Comparison of ENCODE assay signal across 8 cellular contexts in the genomic region with DNA sequence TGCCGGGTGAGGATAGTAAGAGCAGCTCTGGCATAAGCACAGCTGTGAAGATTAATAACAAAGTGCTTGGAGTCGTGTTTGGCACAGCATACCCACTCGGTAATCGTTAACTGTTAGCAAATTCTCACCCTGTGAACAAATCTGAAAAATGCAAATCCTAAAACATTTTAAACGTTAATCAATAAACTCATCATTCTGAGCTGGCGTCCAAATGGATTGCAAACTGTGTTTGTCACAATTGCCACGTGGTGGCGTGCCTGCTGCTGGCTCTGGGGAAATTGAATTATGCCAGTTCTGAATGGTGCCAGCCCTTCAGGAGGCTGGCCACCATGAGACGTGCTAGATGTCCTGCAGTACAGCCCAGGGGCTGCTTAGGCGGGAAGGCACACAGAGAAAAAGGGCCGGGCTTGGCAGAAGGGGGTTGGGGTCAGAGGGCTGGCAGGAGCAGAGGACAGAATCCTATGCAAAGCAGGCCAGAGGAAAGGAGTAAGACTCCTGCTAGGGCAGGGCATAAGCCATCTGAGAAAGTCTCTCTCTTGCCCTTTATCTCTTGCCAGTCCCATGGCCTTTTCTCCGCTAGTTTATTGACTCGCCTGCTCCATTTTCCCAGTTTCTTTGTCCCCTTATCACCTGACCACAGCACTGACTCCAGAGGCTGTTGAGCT.
DNase-seq lines count a peak whose midpoint lies in the region; ATAC-seq and TF ChIP-seq lines count a peak whose summit lies in the region.

No MANE protein-coding gene starts in this region.

- H3K9ac ChIP-seq in OCI-LY3 (ENCODE audit: low read length): 0 out of 2 replicates have a peak overlapping the region, but pooled peaks have one; percentile 22

- peak overlapping the region; percentile 83 for H3K4me2 ChIP-seq in OCI-LY3 (ENCODE audit: low read length)

- no peaks in the 10 kb centered on the region for H3K36me3 ChIP-seq in OCI-LY3 (replicated peaks; ENCODE audit: low read depth, low read length)

- no peak for ATAC-seq in GM21529 (IDR thresholded peaks at IDR 0.05; ENCODE audit: unreplicated experiment)

- H3K27me3 ChIP-seq in OCI-LY3 (ENCODE audit: low read depth, low read length): peaks cover 32% of the 10 kb centered on the region

- DNase-seq in AG09309 (ENCODE audit: low read depth) (no peak), GM13977 (ENCODE audit: low spot score) (no peak), fibroblast of mammary gland (ENCODE audit: low read depth) (no peak), activated gamma-delta T cell treated with Interleukin-2 at 50 U/mL for 16 hours (no peak), iPS-NIHi11 (ENCODE audit: low spot score) (no peak)
- DNase-seq in effector CD8-positive, alpha-beta T cell (lab: John Stamatoyannopoulos, UW): no peak

- in situ Hi-C loops in GM13977 (cut with MboI; ENCODE audit: low pct_unique_long_range_greater_than_20kb, low sequenced_read_pairs, unreplicated experiment): no loop called here

- H3K79me2 ChIP-seq in OCI-LY3 (ENCODE audit: low read length): no peaks in the 10 kb centered on the region

- H4K20me1 ChIP-seq in OCI-LY3 (ENCODE audit: insufficient read depth, low read length): no peaks in the 10 kb centered on the region

- peak; percentile 55 for TF ChIP-seq CTCF in AG09309 (IDR thresholded peaks at IDR 0.05; ENCODE audit: control insufficient read depth, insufficient read depth, low read depth, low read length, missing control alignments)
- TF ChIP-seq CTCF in GM13977 (IDR thresholded peaks at IDR 0.05; ENCODE audit: extremely low read depth, insufficient read depth, missing control alignments): peak; percentile 68
- peak; percentile 90 for TF ChIP-seq CTCF in OCI-LY3 (IDR thresholded peaks at IDR 0.05; ENCODE audit: low read depth, low read length)
- TF ChIP-seq CTCF in fibroblast of mammary gland (conservative IDR thresholded peaks at IDR 0.05; ENCODE audit: control insufficient read depth, insufficient read depth, low read depth, low read length): peak; percentile 38

- no peaks in the 10 kb centered on the region for H3K9me3 ChIP-seq in OCI-LY3 (ENCODE audit: insufficient read depth, low read length)

- no peak overlapping the region for H3K4me3 ChIP-seq in AG09309 (ENCODE audit: control insufficient read depth, low read depth, low read length)
- H3K4me3 ChIP-seq in OCI-LY3 (ENCODE audit: low read length): peak overlapping the region; percentile 65
- H3K4me3 ChIP-seq in fibroblast of mammary gland (ENCODE audit: control insufficient read depth, low read depth, low read length): no peak overlapping the region

- peak overlapping the region; percentile 79 for H2AFZ ChIP-seq in OCI-LY3 (ENCODE audit: low read depth, low read length)

- no peak overlapping the region for H3K27ac ChIP-seq in OCI-LY3 (ENCODE audit: low read length)

- H3K4me1 ChIP-seq in OCI-LY3 (ENCODE audit: low read length): peaks cover 23% of the 10 kb centered on the region

Comparison
In these comparisons a context has a peak if more than half of its experiments do, and no peak if none do; other contexts are left out.
1. CTCF ChIP-seq: peak in every context shown above with its lines; median percentile 90 in OCI-LY3; 68 in GM13977; 55 in AG09309; 38 in fibroblast of mammary gland.